21 cellular contexts compared by ENCODE assay signal in genomic region chr3:9846231-9846630, GRCh38. TPM values are rescaled to one million over a fixed set of nuclear protein-coding genes. Genes with fewer than 3 reads are reported as not detected.
DNase-seq lines count a peak whose midpoint lies in the region; ATAC-seq, FAIRE-seq and TF ChIP-seq lines count a peak whose summit lies in the region.
"Had no signal": no experiment of that assay in that cellular context is flagged by ENCODE, and none has a peak within 500 bp of the region (broad histone marks: within the 10 kb centered on the region; RNA-seq: fewer than 3 reads in every experiment).

No MANE protein-coding gene starts in this region.

- no peak overlapping the region for H3K18ac ChIP-seq in H9 (ENCODE audit: insufficient read length, low read depth, low read length)
- no peak overlapping the region for H3K18ac ChIP-seq in trophoblast cell (ENCODE audit: low read length)

- no peak overlapping the region for H3T11ph ChIP-seq in H9 (ENCODE audit: low read length)

- dilution Hi-C loops in endothelial cell of umbilical vein (cut with MboI; ENCODE audit: extremely low pct_ligation_motif_present, low sequenced_read_pairs): no loop called here

- no peak overlapping the region for H3K56ac ChIP-seq in H9 (ENCODE audit: insufficient read length, low read depth, low read length)

- H4K91ac ChIP-seq in H9 (ENCODE audit: insufficient read length, low read depth, low read length) (no peak overlapping the region), trophoblast cell (ENCODE audit: low read depth, low read length) (peak overlapping the region; percentile 20)

- H3K14ac ChIP-seq in H9 (ENCODE audit: insufficient read depth, low read length): no peak overlapping the region
- no peak overlapping the region for H3K14ac ChIP-seq in trophoblast cell (ENCODE audit: low read length)

- H4K20me1 ChIP-seq in H9 (ENCODE audit: control insufficient read depth, insufficient read depth, insufficient read length): no peaks in the 10 kb centered on the region
- no peaks in the 10 kb centered on the region for H4K20me1 ChIP-seq in endothelial cell of umbilical vein (replicated peaks; ENCODE audit: control insufficient read depth, extremely low read depth, insufficient read depth, low read length)

- no peak overlapping the region for H3K27ac ChIP-seq in H9 (ENCODE audit: insufficient read length, low read depth, low read length)
- no peak overlapping the region for H3K27ac ChIP-seq in endothelial cell of umbilical vein (ENCODE audit: insufficient read depth, low read depth, low read length)
- H3K27ac ChIP-seq in trophoblast cell (ENCODE audit: low read depth, low read length): no peak overlapping the region

- H2AFZ ChIP-seq in H9 (ENCODE audit: low read length): no peak overlapping the region
- H2AFZ ChIP-seq in endothelial cell of umbilical vein (ENCODE audit: low read depth, low read length): peak overlapping the region; percentile 26
- no peak overlapping the region for H2AFZ ChIP-seq in trophoblast cell (ENCODE audit: insufficient read depth, low read length, poor library complexity)

- H2BK15ac ChIP-seq in H9 (ENCODE audit: low read depth, low read length): no peak overlapping the region

- H2AK5ac ChIP-seq in H9 (ENCODE audit: insufficient read length, low read length) (no peak overlapping the region), trophoblast cell (ENCODE audit: low read length) (no peak overlapping the region)

- H3K79me2 ChIP-seq in H9 (ENCODE audit: insufficient read depth, low read length) (no peaks in the 10 kb centered on the region), endothelial cell of umbilical vein (ENCODE audit: control insufficient read depth, insufficient read depth, low read length) (peaks cover 3% of the 10 kb centered on the region), trophoblast cell (ENCODE audit: control insufficient read depth, insufficient read depth, low read length, poor library complexity) (peaks cover 7% of the 10 kb centered on the region)

- BruUV-seq in endothelial cell of umbilical vein (replicated peaks; lab: Mats Ljungman, UMichigan): no TSS peak

- H2BK5ac ChIP-seq in H9 (ENCODE audit: insufficient read length, low read length): no peak overlapping the region
- H2BK5ac ChIP-seq in trophoblast cell (ENCODE audit: low read depth, low read length, poor library complexity): no peak overlapping the region

- H3K9me3 Mint-ChIP-seq in activated naive CD4-positive, alpha-beta T cell treated with anti-CD3 and anti-CD28 coated beads, Interleukin-2, amount 50 U/mL, for 24 hours: no peaks in the 10 kb centered on the region
- H3K9me3 Mint-ChIP-seq in H9: peaks cover 0 to 3% of the 10 kb centered on the region in 2 experiments; a peak in 1 of 5 replicates
- H3K9me3 Mint-ChIP-seq: CD4-positive, CD25-positive, alpha-beta regulatory T cell had no signal

- intact Hi-C loops in endothelial cell of umbilical vein (cut with micrococcal nuclease) (no loop called here), sciatic nerve (cut with DNase I) (loop anchor here (10.0 kb wide), 1 partner anchor 69 kb away; the partner anchor contains the start of gene IL17RC)

- H3K4me1 ChIP-seq in H9 (ENCODE audit: insufficient read depth, low read length) (no peaks in the 10 kb centered on the region), endothelial cell of umbilical vein (ENCODE audit: control insufficient read depth, extremely low read depth, insufficient read depth, low read length) (peaks cover 12% of the 10 kb centered on the region), trophoblast cell (ENCODE audit: control insufficient read depth in 1 of 2, insufficient read depth in 2 of 2, low read length in 2 of 2) (peaks cover 2 to 4% of the 10 kb centered on the region in 2 experiments)
- H3K4me1 ChIP-seq: BE2C had no signal

- no peaks in the 10 kb centered on the region for H3K9me1 ChIP-seq in endothelial cell of umbilical vein (replicated peaks; ENCODE audit: control insufficient read depth, extremely low read depth, insufficient read depth, low read length)

- peaks cover 27% of the 10 kb centered on the region for H3K4me1 Mint-ChIP-seq in activated naive CD4-positive, alpha-beta T cell treated with anti-CD3 and anti-CD28 coated beads, Interleukin-2, amount 50 U/mL, for 24 hours
- peaks cover 6 to 9% of the 10 kb centered on the region in 2 experiments for H3K4me1 Mint-ChIP-seq in H9

- H3K4me2 ChIP-seq in H9 (ENCODE audit: insufficient read depth, insufficient read length, low read length) (no peak overlapping the region), endothelial cell of umbilical vein (ENCODE audit: insufficient read depth, low read length) (no peak overlapping the region), trophoblast cell (ENCODE audit: low read length) (no peak overlapping the region)

- H4K5ac ChIP-seq in H9 (ENCODE audit: insufficient read length, low read depth, low read length): no peak overlapping the region

- peaks cover 5% of the 10 kb centered on the region for H3K23me2 ChIP-seq in H9 (ENCODE audit: insufficient read length, low read depth, low read length, poor library complexity, severe bottlenecking)

- no peak overlapping the region for H3K4ac ChIP-seq in H9 (ENCODE audit: low read depth, low read length)
- no peak overlapping the region for H3K4ac ChIP-seq in trophoblast cell (ENCODE audit: low read depth, low read length)

- CTCF ChIA-PET in endothelial cell of umbilical vein (lab: Charles Lee): interaction anchor here (0.7 to 5.2 kb wide), 4 partner anchors 10 to 100 kb away, joined by 3 to 35 read pairs (median 6); partner anchors contain the start of gene CRELD1

- no peaks in the 10 kb centered on the region for H3K27me3 ChIP-seq in H9 (ENCODE audit: insufficient read depth, low read length)
- H3K27me3 ChIP-seq in endothelial cell of umbilical vein (ENCODE audit: control insufficient read depth in 2 of 2, insufficient read depth in 2 of 2, low read length in 2 of 2): no peaks in the 10 kb centered on the region
- no peaks in the 10 kb centered on the region for H3K27me3 ChIP-seq in trophoblast cell (ENCODE audit: insufficient read depth, low read length)
- H3K27me3 ChIP-seq: BE2C had no signal

- TF ChIP-seq CTCF in H9 (conservative IDR thresholded peaks at IDR 0.05) (no peak), endothelial cell of umbilical vein (IDR thresholded peaks at IDR 0.05; ENCODE audit: extremely low read depth in 1 of 2, insufficient read depth in 1 of 2, low read depth in 1 of 2, low read length in 2 of 2) (no peak)

- no peak overlapping the region for H3K4me3 ChIP-seq in endothelial cell of umbilical vein (replicated peaks in 1 of 3; ENCODE audit: insufficient read depth in 1 of 3, low read depth in 1 of 3, low read length in 3 of 3)
- no peak overlapping the region for H3K4me3 ChIP-seq in trophoblast cell (ENCODE audit: low read depth, low read length)
- H3K4me3 ChIP-seq: K562 had no signal

- H3K9me3 ChIP-seq in H9 (ENCODE audit: control insufficient read depth, low read depth, low read length) (no peaks in the 10 kb centered on the region), endothelial cell of umbilical vein (replicated peaks; ENCODE audit: control insufficient read depth, insufficient read depth, low read length) (no peaks in the 10 kb centered on the region), trophoblast cell (ENCODE audit: insufficient read depth, low read depth, low read length) (no peaks in the 10 kb centered on the region)
- H3K9me3 ChIP-seq: BE2C had no signal

- H3K36me3 Mint-ChIP-seq in activated naive CD4-positive, alpha-beta T cell treated with anti-CD3 and anti-CD28 coated beads, Interleukin-2, amount 50 U/mL, for 24 hours: peaks cover 3% of the 10 kb centered on the region
- H3K36me3 Mint-ChIP-seq in H9 (ENCODE audit: insufficient read depth in 1 of 3, low read depth in 3 of 3): peaks cover 11 to 14% (median 12%) of the 10 kb centered on the region in 3 experiments; a peak in 6 of 7 replicates

- no peak for FAIRE-seq in endothelial cell of umbilical vein (lab: Jason Lieb, UNC)
- FAIRE-seq: A204.1, K562, RCC 7860 had no signal

- TF ChIP-seq POLR2A in endothelial cell of umbilical vein (IDR thresholded peaks at IDR 0.05; ENCODE audit: low read depth, low read length): no peak

- H4K8ac ChIP-seq in H9 (replicated peaks; ENCODE audit: insufficient read length, low read depth, low read length): no peak overlapping the region
- H4K8ac ChIP-seq in trophoblast cell (ENCODE audit: low read depth, low read length): no peak overlapping the region

- ATAC-seq in sciatic nerve: no peak
- ATAC-seq: HCT116, K562, Right ventricle myocardium inferior had no signal

- no peak overlapping the region for H3K4me3 Mint-ChIP-seq in activated naive CD4-positive, alpha-beta T cell treated with anti-CD3 and anti-CD28 coated beads, Interleukin-2, amount 50 U/mL, for 24 hours
- H3K4me3 Mint-ChIP-seq in H9: no peak overlapping the region

- H3K27me3 Mint-ChIP-seq in activated naive CD4-positive, alpha-beta T cell treated with anti-CD3 and anti-CD28 coated beads, Interleukin-2, amount 50 U/mL, for 24 hours: no peaks in the 10 kb centered on the region
- H3K27me3 Mint-ChIP-seq in H9 (ENCODE audit: low read depth): peaks cover 6% of the 10 kb centered on the region; the same call in 1 of the 2 replicates

- H3K36me3 ChIP-seq in endothelial cell of umbilical vein (ENCODE audit: control insufficient read depth in 2 of 2, extremely low read depth in 1 of 2, insufficient read depth in 2 of 2, low read length in 2 of 2): peaks cover 2 to 4% of the 10 kb centered on the region in 2 experiments
- H3K36me3 ChIP-seq in trophoblast cell (ENCODE audit: control insufficient read depth in 1 of 2, insufficient read depth in 2 of 2, low read length in 2 of 2): peaks cover 6 to 9% of the 10 kb centered on the region in 2 experiments
- H3K36me3 ChIP-seq: BE2C had no signal

- POLR2A ChIA-PET in endothelial cell of umbilical vein (lab: Charles Lee): interaction anchor here (0.6 to 0.7 kb wide), 3 partner anchors 8 to 101 kb away, joined by 3 to 5 read pairs (median 4); no protein-coding TSS in a partner anchor

- WGBS in H9 (ENCODE audit: extremely low coverage, insufficient read length, low lambda C conversion rate): no CpG with 5 or more reads among the region's 6 CpGs
- no CpG with 5 or more reads among the region's 6 CpGs for WGBS in trophoblast cell (ENCODE audit: extremely low coverage, insufficient coverage, insufficient read length)

- H3K27ac Mint-ChIP-seq in activated naive CD4-positive, alpha-beta T cell treated with anti-CD3 and anti-CD28 coated beads, Interleukin-2, amount 50 U/mL, for 24 hours: peak overlapping the region; percentile 17
- 0 out of 7 replicates have a peak overlapping the region, but pooled peaks of 1 of the 3 experiments have one; percentile 67 for H3K27ac Mint-ChIP-seq in H9
- H3K27ac Mint-ChIP-seq: CD4-positive, CD25-positive, alpha-beta regulatory T cell had no signal

- DNase-seq in activated naive CD4-positive, alpha-beta T cell treated with Interleukin-2 at 50 U/mL for 16 hours: no peak
- DNase-seq in H9 (peak; percentile 24), endothelial cell of umbilical vein (ENCODE audit: low read depth, low spot score) (no peak), trophoblast cell (peak in 1 of 2 donors; percentile 38), sciatic nerve (ENCODE audit: low spot score) (no peak), cortex of kidney (lab: John Stamatoyannopoulos, UW) (no peak)
- DNase-seq: BE2C; CD4-positive, CD25-positive, alpha-beta regulatory T cell; COR-L47; DMS 273 treated with DMSO at 0.1 percent for 48 hours; GDM1; NCI-H1105 treated with DMSO at 0.1 percent for 48 hours; NCI-H1694; NCI-H2081 treated with DMSO at 0.1 percent for 48 hours; NCI-H446 treated with DMSO at 0.1 percent for 48 hours had no signal

- no peak overlapping the region for H2BK120ac ChIP-seq in H9 (ENCODE audit: low read depth, low read length, poor library complexity, severe bottlenecking)
- H2BK120ac ChIP-seq in trophoblast cell (ENCODE audit: insufficient read depth, low read length, poor library complexity): no peak overlapping the region

- H3K23ac ChIP-seq in H9 (ENCODE audit: insufficient read length, low read depth, low read length): no peak overlapping the region
- H3K23ac ChIP-seq in trophoblast cell (ENCODE audit: low read length): no peak overlapping the region

- H3K9ac ChIP-seq in H9 (ENCODE audit: extremely low read depth, insufficient read length, low read length): no peak overlapping the region
- H3K9ac ChIP-seq in endothelial cell of umbilical vein (replicated peaks; ENCODE audit: extremely low read depth, insufficient read depth, low read length): no peak overlapping the region
- H3K9ac ChIP-seq in trophoblast cell (ENCODE audit: low read length): no peak overlapping the region

- H2BK12ac ChIP-seq in H9 (ENCODE audit: insufficient read length, low read depth, low read length) (no peak overlapping the region), trophoblast cell (ENCODE audit: low read length) (no peak overlapping the region)

- H4K12ac ChIP-seq in trophoblast cell (ENCODE audit: low read depth, low read length): no peak overlapping the region

- H2BK20ac ChIP-seq in H9 (ENCODE audit: low read depth, low read length, poor library complexity, severe bottlenecking): no peak overlapping the region

- H3K79me1 ChIP-seq in H9 (ENCODE audit: insufficient read depth, low read depth, low read length, poor library complexity, severe bottlenecking): no peaks in the 10 kb centered on the region
- peaks cover 13% of the 10 kb centered on the region for H3K79me1 ChIP-seq in trophoblast cell (ENCODE audit: low read length)

RNA-seq across cellular contexts. Expression of gene RPUSD3, which starts 2.4 kb away (rescaled TPM):
- total RNA-seq in H9 (2021) (59.5 TPM in 2 replicates), endothelial cell of umbilical vein (34.8 and 38.9 TPM in 2 replicates), sciatic nerve (29.6 TPM)
- polyA plus RNA-seq in endothelial cell of umbilical vein: 56.6 and 63.2 TPM in 2 replicates
- 42.6 and 43.5 TPM in 2 replicates for polyA plus RNA-seq in endothelial cell of umbilical vein (2011; cell fraction: cytosol; rRNA removed)
- polyA plus RNA-seq in endothelial cell of umbilical vein (2011; cell fraction: nucleus; rRNA removed): 27.6 and 28.6 TPM in 2 replicates
- 22.3 and 31.3 TPM in 2 replicates for polyA plus RNA-seq in endothelial cell of umbilical vein (2012)
- 21.8 and 28.3 TPM in 2 replicates for polyA minus RNA-seq in endothelial cell of umbilical vein
- 21.2 TPM for polyA minus RNA-seq in endothelial cell of umbilical vein (2011; cell fraction: cytosol; rRNA and poly(A)+ RNA removed)
- polyA minus RNA-seq in endothelial cell of umbilical vein (2011; cell fraction: nucleus; rRNA and poly(A)+ RNA removed): 7.5 and 9.9 TPM in 2 replicates
- polyA plus RNA-seq in trophoblast cell (2013): 40.2 and 42.5 TPM in 2 replicates

RNA-seq across cellular contexts. Expression of gene CIDEC, which starts 33.8 kb away (rescaled TPM):
- total RNA-seq in H9 (2021): not detected in 2 replicates
- not detected in 2 replicates for total RNA-seq in endothelial cell of umbilical vein
- 0.14 TPM in 1 of 2 replicates, not detected in the other for polyA plus RNA-seq in endothelial cell of umbilical vein
- not detected in 2 replicates for polyA plus RNA-seq in endothelial cell of umbilical vein (2011; cell fraction: cytosol; rRNA removed)
- not detected in 2 replicates for polyA plus RNA-seq in endothelial cell of umbilical vein (2011; cell fraction: nucleus; rRNA removed)
- not detected in 2 replicates for polyA plus RNA-seq in endothelial cell of umbilical vein (2012)
- not detected in 2 replicates for polyA minus RNA-seq in endothelial cell of umbilical vein
- polyA minus RNA-seq in endothelial cell of umbilical vein (2011; cell fraction: cytosol; rRNA and poly(A)+ RNA removed): not detected
- polyA minus RNA-seq in endothelial cell of umbilical vein (2011; cell fraction: nucleus; rRNA and poly(A)+ RNA removed): not detected in 2 replicates
- 0.11 TPM in 2 replicates for polyA plus RNA-seq in trophoblast cell (2013)
- total RNA-seq in sciatic nerve: 13.6 TPM
- total RNA-seq: CD4-positive, CD25-positive, alpha-beta regulatory T cell; K562 had no signal
- polyA plus RNA-seq: CD4-positive, CD25-positive, alpha-beta regulatory T cell; K562 had no signal

RNA-seq across cellular contexts. Expression of gene TTLL3, which starts 36.2 kb away (rescaled TPM):
- total RNA-seq in H9 (2021) (10.3 and 14.4 TPM in 2 replicates), endothelial cell of umbilical vein (41.8 and 43.5 TPM in 2 replicates), sciatic nerve (113 TPM)
- polyA plus RNA-seq in endothelial cell of umbilical vein: 63.7 and 65.2 TPM in 2 replicates
- 13.5 and 20.3 TPM in 2 replicates for polyA plus RNA-seq in endothelial cell of umbilical vein (2011; cell fraction: cytosol; rRNA removed)
- 380 and 478 TPM in 2 replicates for polyA plus RNA-seq in endothelial cell of umbilical vein (2011; cell fraction: nucleus; rRNA removed)
- 26.4 and 27.3 TPM in 2 replicates for polyA plus RNA-seq in endothelial cell of umbilical vein (2012)
- polyA minus RNA-seq in endothelial cell of umbilical vein: 84.2 and 98.1 TPM in 2 replicates
- polyA minus RNA-seq in endothelial cell of umbilical vein (2011; cell fraction: cytosol; rRNA and poly(A)+ RNA removed): 8.4 TPM
- 74.4 and 87.9 TPM in 2 replicates for polyA minus RNA-seq in endothelial cell of umbilical vein (2011; cell fraction: nucleus; rRNA and poly(A)+ RNA removed)
- polyA plus RNA-seq in trophoblast cell (2013): 11.9 and 12.1 TPM in 2 replicates

RNA-seq across cellular contexts. Expression of gene JAGN1, which starts 44.2 kb away (rescaled TPM):
- total RNA-seq in H9 (2021) (33.5 and 34.0 TPM in 2 replicates), endothelial cell of umbilical vein (29.6 and 31.4 TPM in 2 replicates), sciatic nerve (19.7 TPM)
- 46.5 and 50.1 TPM in 2 replicates for polyA plus RNA-seq in endothelial cell of umbilical vein
- 31.9 and 35.0 TPM in 2 replicates for polyA plus RNA-seq in endothelial cell of umbilical vein (2011; cell fraction: cytosol; rRNA removed)
- 14.3 and 15.5 TPM in 2 replicates for polyA plus RNA-seq in endothelial cell of umbilical vein (2011; cell fraction: nucleus; rRNA removed)
- polyA plus RNA-seq in endothelial cell of umbilical vein (2012): 23.1 and 35.2 TPM in 2 replicates
- polyA minus RNA-seq in endothelial cell of umbilical vein: 50.6 and 58.6 TPM in 2 replicates
- polyA minus RNA-seq in endothelial cell of umbilical vein (2011; cell fraction: cytosol; rRNA and poly(A)+ RNA removed): 43.1 TPM
- polyA minus RNA-seq in endothelial cell of umbilical vein (2011; cell fraction: nucleus; rRNA and poly(A)+ RNA removed): 10.1 and 14.6 TPM in 2 replicates
- polyA plus RNA-seq in trophoblast cell (2013): 19.5 and 20.3 TPM in 2 replicates

RNA-seq across cellular contexts. Expression of gene ARPC4, which starts 53.3 kb away (rescaled TPM):
- total RNA-seq in H9 (2021) (161 and 164 TPM in 2 replicates), endothelial cell of umbilical vein (197 TPM in 2 replicates), sciatic nerve (117 TPM)
- 181 and 217 TPM in 2 replicates for polyA plus RNA-seq in endothelial cell of umbilical vein
- 216 and 218 TPM in 2 replicates for polyA plus RNA-seq in endothelial cell of umbilical vein (2011; cell fraction: cytosol; rRNA removed)
- 102 and 119 TPM in 2 replicates for polyA plus RNA-seq in endothelial cell of umbilical vein (2011; cell fraction: nucleus; rRNA removed)
- 138 and 169 TPM in 2 replicates for polyA plus RNA-seq in endothelial cell of umbilical vein (2012)
- polyA minus RNA-seq in endothelial cell of umbilical vein: 157 and 160 TPM in 2 replicates
- 112 TPM for polyA minus RNA-seq in endothelial cell of umbilical vein (2011; cell fraction: cytosol; rRNA and poly(A)+ RNA removed)
- 71.5 and 76.3 TPM in 2 replicates for polyA minus RNA-seq in endothelial cell of umbilical vein (2011; cell fraction: nucleus; rRNA and poly(A)+ RNA removed)
- polyA plus RNA-seq in trophoblast cell (2013): 86.4 and 87.7 TPM in 2 replicates

Comparison
In these comparisons a context has a peak if more than half of its experiments do, and no peak if none do; other contexts are left out.
1. RNA of gene CIDEC, which starts 33.8 kb away (total RNA-seq): 13.6 TPM in sciatic nerve (single experiment); not detected in H9 and not detected in endothelial cell of umbilical vein; every median in the first group is over 10 times any median in the second.